17 cellular contexts compared by ENCODE assay signal in the genomic region with DNA sequence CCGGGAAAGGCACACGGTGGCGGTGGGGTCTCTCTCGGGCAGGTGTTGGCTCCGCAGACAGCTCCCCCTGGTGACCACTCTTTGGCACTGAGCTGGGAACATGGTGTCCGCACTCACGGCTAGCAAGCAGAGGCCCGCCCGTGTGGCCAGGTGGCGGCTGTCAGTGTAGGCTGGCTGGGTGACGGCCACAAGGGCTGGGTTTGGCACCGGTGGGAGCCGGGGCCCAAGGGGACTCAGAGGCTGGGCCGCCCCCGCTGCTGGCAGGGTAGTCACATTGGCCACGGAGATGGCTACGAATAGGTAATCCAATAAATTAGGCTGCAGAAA.
DNase-seq lines count a peak whose midpoint lies in the region; ATAC-seq and TF ChIP-seq lines count a peak whose summit lies in the region.
"Had no signal": no experiment of that assay in that cellular context is flagged by ENCODE, and none has a peak within 500 bp of the region (broad histone marks: within the 10 kb centered on the region; RNA-seq: fewer than 3 reads in every experiment).

No MANE protein-coding gene starts in this region.

- no peaks in the 10 kb centered on the region for H3K9me2 ChIP-seq in PC-3 (replicated peaks; ENCODE audit: low read length)

- H3K9ac ChIP-seq in PC-3 (ENCODE audit: low read length): no peak overlapping the region
- H3K9ac ChIP-seq in iPS-18a (ENCODE audit: low read length): no peak overlapping the region

- H3K4me1 Mint-ChIP-seq in activated CD4-positive, alpha-beta T cell treated with anti-CD3 and anti-CD28 coated beads, Interleukin-2, amount 10 ng/mL, durations not matched to agents 24 days and 14 days: no peaks in the 10 kb centered on the region

- DNase-seq in Right ventricle myocardium inferior (ENCODE audit: missing footprints): peak; percentile 75
- DNase-seq in left ventricle myocardium inferior: no peak
- no peak for DNase-seq in PC-3
- peak; percentile 59 to 74 for DNase-seq in suprapubic skin (ENCODE audit: low spot score in 2 of 2)
- DNase-seq in breast epithelium (ENCODE audit: low spot score in 2 of 2): no peak
- no peak for DNase-seq in NCI-H1048 (lab: John Stamatoyannopoulos, UW)
- DNase-seq in activated CD4-positive, alpha-beta T cell treated with anti-CD3 and anti-CD28 coated beads, Interleukin-2, amount 10 ng/mL, durations not matched to agents 24 days and 14 days: no peak
- DNase-seq: activated CD4-positive, alpha-beta T cell treated with anti-CD3 and anti-CD28 coated beads, Interleukin-2, amount 50 U/mL, for 1 hour; COR-L47; GOT3; hippocampal formation; KG1; NCI-H1436 treated with DMSO at 0.1 percent for 48 hours; stimulated activated naive CD8-positive, alpha-beta T cell treated with anti-CD3 and anti-CD28 coated beads, Interleukin-15, amount 100 ng/mL, for 72 hours had no signal

- no peak overlapping the region for H3K4me3 ChIP-seq in left ventricle myocardium inferior
- H3K4me3 ChIP-seq in PC-3 (ENCODE audit: low read length): no peak overlapping the region
- peak overlapping the region; percentile 38 for H3K4me3 ChIP-seq in iPS-18a (ENCODE audit: low read length)
- H3K4me3 ChIP-seq in suprapubic skin: no peak overlapping the region
- no peak overlapping the region for H3K4me3 ChIP-seq in breast epithelium
- H3K4me3 ChIP-seq: dorsolateral prefrontal cortex, lung had no signal

- TF ChIP-seq CTCF in left ventricle myocardium inferior (IDR thresholded peaks at IDR 0.05; ENCODE audit: borderline replicate concordance): no peak
- TF ChIP-seq CTCF in PC-3 (conservative IDR thresholded peaks at IDR 0.05; ENCODE audit: low read depth, low read length): peak; percentile 28; the same call in 1 of the 2 replicates
- no peak for TF ChIP-seq CTCF in suprapubic skin (IDR thresholded peaks at IDR 0.05)
- TF ChIP-seq CTCF in breast epithelium (IDR thresholded peaks at IDR 0.05): no peak

- H3K4me3 Mint-ChIP-seq in activated CD4-positive, alpha-beta T cell treated with anti-CD3 and anti-CD28 coated beads, Interleukin-2, amount 10 ng/mL, durations not matched to agents 24 days and 14 days: no peak overlapping the region
- H3K4me3 Mint-ChIP-seq: stimulated activated naive CD8-positive, alpha-beta T cell treated with anti-CD3 and anti-CD28 coated beads, Interleukin-15, amount 100 ng/mL, for 72 hours had no signal

- TF ChIP-seq POLR2A in suprapubic skin (IDR thresholded peaks at IDR 0.05) (no peak), breast epithelium (IDR thresholded peaks at IDR 0.05) (no peak)

- peaks cover 8% of the 10 kb centered on the region for H3K27me3 Mint-ChIP-seq in activated CD4-positive, alpha-beta T cell treated with anti-CD3 and anti-CD28 coated beads, Interleukin-2, amount 10 ng/mL, durations not matched to agents 24 days and 14 days

- H3K4me2 ChIP-seq in PC-3 (ENCODE audit: low read length): no peak overlapping the region

- H2AFZ ChIP-seq in PC-3 (ENCODE audit: low read length): no peak overlapping the region

- no peaks in the 10 kb centered on the region for H4K20me1 ChIP-seq in PC-3 (ENCODE audit: low read length)

- H3K36me3 ChIP-seq in left ventricle myocardium inferior: no peaks in the 10 kb centered on the region
- no peaks in the 10 kb centered on the region for H3K36me3 ChIP-seq in PC-3 (ENCODE audit: low read depth, low read length)
- no peaks in the 10 kb centered on the region for H3K36me3 ChIP-seq in iPS-18a (ENCODE audit: control insufficient read depth, low read depth, low read length)
- H3K36me3 ChIP-seq in suprapubic skin: no peaks in the 10 kb centered on the region
- no peaks in the 10 kb centered on the region for H3K36me3 ChIP-seq in breast epithelium

- H3K27me3 ChIP-seq in left ventricle myocardium inferior (ENCODE audit: low read depth) (peaks cover 77% of the 10 kb centered on the region), PC-3 (ENCODE audit: low read length) (peaks cover 12% of the 10 kb centered on the region), iPS-18a (ENCODE audit: control insufficient read depth, insufficient read depth, low read length) (peaks cover 18% of the 10 kb centered on the region), suprapubic skin (peaks cover 35% of the 10 kb centered on the region), breast epithelium (peaks cover 8 to 41% of the 10 kb centered on the region in 2 donors)

- H3K9me3 ChIP-seq in left ventricle myocardium inferior (replicated peaks) (peaks cover 9% of the 10 kb centered on the region), PC-3 (ENCODE audit: low read length) (no peaks in the 10 kb centered on the region), iPS-18a (ENCODE audit: control insufficient read depth, low read depth, low read length) (peaks cover 3% of the 10 kb centered on the region), suprapubic skin (no peaks in the 10 kb centered on the region), breast epithelium (peaks cover 25 to 47% of the 10 kb centered on the region in 2 donors)

- intact Hi-C loops in Right ventricle myocardium inferior (cut with DNase I) (no loop called here), left ventricle myocardium inferior (cut with micrococcal nuclease) (no loop called here), PC-3 (cut with micrococcal nuclease) (no loop called here), breast epithelium (cut with DNase I; ENCODE audit: low total_unique reads) (no loop called here)
- intact Hi-C loops in activated CD4-positive, alpha-beta T cell treated with anti-CD3 and anti-CD28 coated beads, Interleukin-2, amount 10 ng/mL, durations not matched to agents 24 days and 14 days (cut with micrococcal nuclease): no loop called here

- no peak overlapping the region for H3K27ac Mint-ChIP-seq in activated CD4-positive, alpha-beta T cell treated with anti-CD3 and anti-CD28 coated beads, Interleukin-2, amount 10 ng/mL, durations not matched to agents 24 days and 14 days
- H3K27ac Mint-ChIP-seq: stimulated activated naive CD8-positive, alpha-beta T cell treated with anti-CD3 and anti-CD28 coated beads, Interleukin-15, amount 100 ng/mL, for 72 hours had no signal

- no peaks in the 10 kb centered on the region for H3K79me2 ChIP-seq in PC-3 (ENCODE audit: low read length)

- WGBS in suprapubic skin: 78% methylated on average over 17 of the region's 17 CpGs

- no peaks in the 10 kb centered on the region for H3F3A ChIP-seq in PC-3 (ENCODE audit: low read length, unreplicated experiment)

- no peaks in the 10 kb centered on the region for H3K36me3 Mint-ChIP-seq in activated CD4-positive, alpha-beta T cell treated with anti-CD3 and anti-CD28 coated beads, Interleukin-2, amount 10 ng/mL, durations not matched to agents 24 days and 14 days (ENCODE audit: low read depth)

- no peak for TF ChIP-seq EP300 in suprapubic skin (IDR thresholded peaks at IDR 0.05)

- ATAC-seq in Right ventricle myocardium inferior (no peak), PC-3 (no peak)
- ATAC-seq: stimulated activated naive CD8-positive, alpha-beta T cell treated with anti-CD3 and anti-CD28 coated beads, Interleukin-15, amount 100 ng/mL, for 72 hours had no signal

- H3K9me3 Mint-ChIP-seq in activated CD4-positive, alpha-beta T cell treated with anti-CD3 and anti-CD28 coated beads, Interleukin-2, amount 10 ng/mL, durations not matched to agents 24 days and 14 days: peaks cover 25% of the 10 kb centered on the region

- POLR2A ChIA-PET in PC-3 (lab: Charles Lee; ENCODE audit: unreplicated experiment): no interaction called here

- H3K27ac ChIP-seq in left ventricle myocardium inferior (replicated peaks) (no peak overlapping the region), PC-3 (ENCODE audit: low read length) (no peak overlapping the region), iPS-18a (ENCODE audit: low read length) (no peak overlapping the region), suprapubic skin (no peak overlapping the region), breast epithelium (no peak overlapping the region)
- H3K27ac ChIP-seq: dorsolateral prefrontal cortex had no signal

- CTCF ChIA-PET in PC-3 (lab: Charles Lee): no interaction called here

- H3K4me1 ChIP-seq in left ventricle myocardium inferior (no peaks in the 10 kb centered on the region), PC-3 (ENCODE audit: insufficient read depth, low read length) (no peaks in the 10 kb centered on the region), iPS-18a (ENCODE audit: control insufficient read depth, low read depth, low read length) (no peaks in the 10 kb centered on the region), suprapubic skin (peaks cover 12% of the 10 kb centered on the region), breast epithelium (no peaks in the 10 kb centered on the region)

- no TSS peak for BruUV-seq in PC-3 (replicated peaks; lab: Mats Ljungman, UMichigan)

Comparison
In these comparisons a context has a peak if more than half of its experiments do, and no peak if none do; other contexts are left out.
1. DNase-seq: peak in Right ventricle myocardium inferior (single experiment) and suprapubic skin (2 of 2); none in left ventricle myocardium inferior (single experiment), PC-3 (single experiment), breast epithelium (0 of 2), NCI-H1048 (single experiment) and activated CD4-positive, alpha-beta T cell treated with anti-CD3 and anti-CD28 coated beads, Interleukin-2, amount 10 ng/mL, durations not matched to agents 24 days and 14 days (single experiment).